9 cellular contexts compared by ENCODE assay signal in genomic region chr20:5608104-5608447, GRCh38. TPM values are rescaled to one million over a fixed set of nuclear protein-coding genes. Genes with fewer than 3 reads are reported as not detected.
DNase-seq lines count a peak whose midpoint lies in the region; ATAC-seq, FAIRE-seq and TF ChIP-seq lines count a peak whose summit lies in the region.
"Had no signal": no experiment of that assay in that cellular context is flagged by ENCODE, and none has a peak within 500 bp of the region (broad histone marks: within the 10 kb centered on the region; RNA-seq: fewer than 3 reads in every experiment).

No MANE protein-coding gene starts in this region.

- TF ChIP-seq EP300 in A549 (IDR thresholded peaks at IDR 0.05), result no peak
- TF ChIP-seq EP300 in ovary (IDR thresholded peaks at IDR 0.05), result no peak

- H3K27ac ChIP-seq in A549 (peak overlapping the region; percentile 54 to 92; a peak in 4 of 6 replicates), VCaP (peak overlapping the region; percentile 98), right cardiac atrium (ENCODE audit: low read length) (peak overlapping the region; percentile 43), ovary (no peak overlapping the region)

- WGBS in A549 (ENCODE audit: missing lambda C conversion rate), result 35% methylated on average over 2 of the region's 2 CpGs
- 62% methylated on average over 2 of the region's 2 CpGs for whole genome bisulfite sequencing in right cardiac atrium
- WGBS in ovary, 3 donors, result 52 to 59% (median 56%) methylated on average over 2 of the region's 2 CpGs

- H3K4me3 ChIP-seq in A549, result peak overlapping the region; percentile 79
- peak overlapping the region; percentile 64 for H3K4me3 ChIP-seq in HAP-1
- peak overlapping the region; percentile 85 for H3K4me3 ChIP-seq in right cardiac atrium (ENCODE audit: low read length)
- no peak overlapping the region for H3K4me3 ChIP-seq in ovary

- intact Hi-C loops in right cardiac atrium (cut with DNase I) (loop anchor here in 2 of 4 donors (10.0 kb wide), 1 partner anchor 147 kb away; the partner anchor contains the start of gene SHLD1 (in 2 of the 2)), ovary (cut with DNase I) (loop anchor here in 1 of 4 donors (10.0 kb wide), 1 partner anchor 53 kb away; no protein-coding TSS in a partner anchor)

- H3K27me3 ChIP-seq in HAP-1 (ENCODE audit: low read depth) (no peaks in the 10 kb centered on the region), right cardiac atrium (ENCODE audit: control insufficient read depth, insufficient read depth) (no peaks in the 10 kb centered on the region), ovary (no peaks in the 10 kb centered on the region)

- peaks cover 53% of the 10 kb centered on the region for H3K4me1 ChIP-seq in A549
- peaks cover 15% of the 10 kb centered on the region for H3K4me1 ChIP-seq in HAP-1
- H3K4me1 ChIP-seq in right cardiac atrium (ENCODE audit: control insufficient read depth, insufficient read depth, low read length), result peaks cover 5% of the 10 kb centered on the region
- peaks cover 6% of the 10 kb centered on the region for H3K4me1 ChIP-seq in ovary (ENCODE audit: insufficient read depth)

- in situ Hi-C loops in HAP-1 (cut with MboI; ENCODE audit: low sequenced_read_pairs), result no loop called here

- CTCF ChIA-PET in A549 (lab: Yijun Ruan, JAX), result interaction anchor here (0.6 to 2.8 kb wide), 5 partner anchors 15 to 227 kb away, joined by 3 to 11 read pairs (median 4); no protein-coding TSS in a partner anchor

- TF ChIP-seq CTCF in A549 (IDR thresholded peaks at IDR 0.05), result no peak
- no peak for TF ChIP-seq CTCF in VCaP (conservative IDR thresholded peaks at IDR 0.05)
- no peak for TF ChIP-seq CTCF in ovary (IDR thresholded peaks at IDR 0.05)

- POLR2A ChIA-PET in A549 (lab: Yijun Ruan, JAX), result interaction anchor here (0.6 to 0.8 kb wide), 2 partner anchors 38 to 45 kb away, joined by 3 to 6 read pairs; no protein-coding TSS in a partner anchor

- H3K4me2 ChIP-seq in A549, result peak overlapping the region; percentile 74

- TF ChIP-seq POLR2A in A549 (IDR thresholded peaks at IDR 0.05; ENCODE audit: low read length) (no peak), ovary (IDR thresholded peaks at IDR 0.05) (no peak)

- DNase-seq in A549 (ENCODE audit: low read depth in 1 of 2, low spot score in 1 of 2) (no peak), HAP-1 (ENCODE audit: low spot score in 2 of 2) (no peak), right cardiac atrium (no peak), ovary (no peak), midbrain (lab: John Stamatoyannopoulos, UW) (no peak), hepatic stellate cell (ENCODE audit: low spot score) (no peak)
- DNase-seq: NK-92 treated with Interleukin-12 subunit alpha and Interleukin-12 subunit beta, amount 100 ng/mL, for 24 hours had no signal

- H3K9me3 ChIP-seq in A549 (no peaks in the 10 kb centered on the region), HAP-1 (peaks cover 6% of the 10 kb centered on the region), right cardiac atrium (ENCODE audit: control insufficient read depth, low read length) (no peaks in the 10 kb centered on the region), ovary (no peaks in the 10 kb centered on the region)

- FAIRE-seq in A549 (lab: Jason Lieb, UNC), result no peak

- ATAC-seq in A549 (no peak), right cardiac atrium (no peak), HG02970 (IDR thresholded peaks at IDR 0.05; ENCODE audit: low FRiP score, unreplicated experiment) (no peak)

- H3K36me3 ChIP-seq in HAP-1 (replicated peaks) (0 out of 2 replicates have a peak, but pooled peaks cover 3% of the 10 kb centered on the region), ovary (no peaks in the 10 kb centered on the region)

- TF ChIP-seq RAD21 in A549 (conservative IDR thresholded peaks at IDR 0.05 in 1 of 2, IDR thresholded peaks at IDR 0.05 in 1 of 2), result no peak

TF ChIP-seq in A549, 52 proteins besides CTCF, POLR2A, EP300 and RAD21:
- TF ChIP-seq JUN (IDR thresholded peaks at IDR 0.05) (0 out of 5 replicates have a peak, but pooled peaks of 1 of the 2 experiments have one; percentile 26), CHD4 (IDR thresholded peaks at IDR 0.05; ENCODE audit: borderline replicate concordance) (no peak), EHF (CRISPR knock-in tag; IDR thresholded peaks at IDR 0.05) (no peak), REST (IDR thresholded peaks at IDR 0.05) (0 out of 2 replicates have a peak, but pooled peaks have one; percentile 2), FOXS1 (CRISPR knock-in tag; IDR thresholded peaks at IDR 0.05) (no peak)

RNA-seq across cellular contexts. Expression of gene GPCPD1, which starts 2.7 kb away (rescaled TPM):
- polyA plus RNA-seq in A549 (2011; rRNA removed) (71.5 and 75.1 TPM in 2 replicates), A549 (2017; fragmentation: RNase III; extraction: RNeasy Plus Mini Kit Qiagen cat#74134 plus additional on column Dnase treatment) (8.1 to 8.6 TPM (median 8.5 TPM) in 3 replicates), right cardiac atrium (8.9 TPM), ovary (10 to 100 TPM; 12.9 to 19.4 TPM)
- polyA plus RNA-seq in A549 (2012; cell fraction: cytosol; rRNA removed), result 4.5 and 5.3 TPM in 2 replicates
- polyA plus RNA-seq in A549 (2012; cell fraction: nucleus; rRNA removed), result 9.5 and 21.7 TPM in 2 replicates
- polyA minus RNA-seq in A549 (2011; rRNA and poly(A)+ RNA removed), result 49.4 and 50.0 TPM in 2 replicates
- total RNA-seq in right cardiac atrium (10 to 100 TPM; 26.7 to 31.2 (median 28.7) TPM), ovary (10 to 100 TPM; 22.9 to 79.6 (median 27.8) TPM)

Comparison
In these comparisons a context has a peak if more than half of its experiments do, and no peak if none do; other contexts are left out.
1. H3K27ac ChIP-seq: peak in A549 (2 of 2), VCaP (single experiment) and right cardiac atrium (single experiment); none in ovary (0 of 2).